ENCODE assay signal across 8 cellular contexts in the genomic region with DNA sequence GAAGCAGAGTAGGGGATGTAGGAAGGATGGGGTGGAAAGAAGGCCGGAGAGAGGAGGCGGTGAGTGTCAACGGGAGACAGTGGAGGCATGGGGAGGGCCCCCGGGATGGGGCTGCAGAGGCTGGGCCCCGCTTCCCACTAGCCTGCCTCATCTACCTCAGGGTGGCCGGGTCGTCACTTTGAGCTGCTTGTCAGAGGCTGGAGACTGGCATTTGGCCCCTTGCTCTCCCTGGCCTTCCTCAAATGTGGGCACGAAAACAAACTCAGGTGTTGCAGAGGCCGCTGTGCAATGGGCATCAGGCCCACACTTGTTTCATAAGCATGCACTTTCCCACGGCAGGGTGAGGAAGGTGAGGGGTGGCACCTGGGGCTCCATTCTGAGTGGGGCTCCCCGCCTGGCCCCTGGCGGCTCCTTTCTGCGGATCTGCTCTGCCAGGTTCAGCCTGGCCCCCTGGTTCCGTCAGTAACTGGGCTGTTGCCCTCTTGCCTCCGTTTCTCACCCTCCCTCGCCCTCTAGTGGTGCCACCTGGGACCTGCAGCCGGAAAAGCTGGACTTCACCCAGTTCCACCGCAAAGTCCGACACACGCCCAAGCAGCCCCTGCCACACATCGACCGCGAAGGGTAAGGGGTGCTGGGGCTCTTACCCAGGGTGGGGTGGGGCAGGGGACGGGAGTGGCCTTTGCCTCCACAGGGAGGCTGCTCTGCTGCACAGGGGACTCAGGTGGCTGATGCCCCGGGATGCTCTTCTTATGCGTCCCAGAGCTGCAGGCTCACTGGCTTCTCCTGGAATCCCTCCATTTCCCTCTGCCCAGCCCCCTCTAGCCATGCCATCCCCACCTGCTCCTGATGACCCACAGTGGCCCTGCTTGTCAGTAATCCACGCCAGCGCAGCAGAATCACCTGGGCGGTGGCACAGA.
A peak's percentile ranks its signal among the peaks of the same experiment; 100 is the strongest.
DNase-seq lines count a peak whose midpoint lies in the region; ATAC-seq, FAIRE-seq and TF ChIP-seq lines count a peak whose summit lies in the region.

No MANE protein-coding gene starts in this region.

- POLR2A ChIA-PET in AG04449 (lab: Yijun Ruan, JAX) = no interaction called here
- POLR2A ChIA-PET in PC-9 (lab: Charles Lee; ENCODE audit: unreplicated experiment) = no interaction called here

- DNase-seq in AG04449 (ENCODE audit: low read depth, low spot score) (no peak), GM18507 (ENCODE audit: extremely low spot score, insufficient read length, low read depth) (peak; percentile 45), PC-9 (peak in 1 of 2 experiments; percentile 54), globus pallidus (ENCODE audit: low spot score) (peak; percentile 66), ovary (peak; percentile 62 to 85 (median 78)), aorta (peak; percentile 80 to 93), NCI-H187 treated with DMSO at 0.1 percent for 48 hours (lab: John Stamatoyannopoulos, UW) (no peak)
- peak; percentile 25 for DNase-seq in activated effector memory CD4-positive, alpha-beta T cell treated with Interleukin-2 at 50 U/mL for 16 hours

- no peak overlapping the region; the same call in 1 of the 2 replicates for H3K4me2 ChIP-seq in PC-9

- no TSS peak for BruUV-seq in PC-9 (replicated peaks; lab: Mats Ljungman, UMichigan)

- no peak for TF ChIP-seq POLR2A in ovary (IDR thresholded peaks at IDR 0.05)

- WGBS in ovary, 3 donors = 53 to 62% (median 59%) methylated on average over 21 to 29 of the region's 29 CpGs
- WGBS in aorta, 2 donors = 37 to 45% methylated on average over 28 to 29 of the region's 29 CpGs

- H3K9me3 ChIP-seq in PC-9 (ENCODE audit: insufficient read depth, low read depth) = 0 out of 2 replicates have a peak, but pooled peaks cover 5% of the 10 kb centered on the region
- no peaks in the 10 kb centered on the region for H3K9me3 ChIP-seq in ovary
- no peaks in the 10 kb centered on the region for H3K9me3 ChIP-seq in aorta (ENCODE audit: control insufficient read depth, low read length)

- no peak for TF ChIP-seq EP300 in ovary (IDR thresholded peaks at IDR 0.05)

- peaks cover 5% of the 10 kb centered on the region; the same call in 1 of the 2 replicates for H3K36me3 ChIP-seq in PC-9 (ENCODE audit: low read depth)
- no peaks in the 10 kb centered on the region for H3K36me3 ChIP-seq in ovary
- peaks cover 0 to 3% of the 10 kb centered on the region in 2 donors for H3K36me3 ChIP-seq in aorta (ENCODE audit: control insufficient read depth in 1 of 2, insufficient read depth in 2 of 2, low read length in 1 of 2)

- H3K27me3 ChIP-seq in PC-9 (ENCODE audit: insufficient read depth, low read depth) (no peaks in the 10 kb centered on the region), ovary (no peaks in the 10 kb centered on the region), aorta (ENCODE audit: control insufficient read depth in 1 of 2, insufficient read depth in 2 of 2, low read length in 1 of 2) (no peaks in the 10 kb centered on the region)

- FAIRE-seq in GM18507 (lab: Jason Lieb, UNC) = peak; percentile 66

- H3K4me3 ChIP-seq in AG04449 (ENCODE audit: low read depth, low read length) = no peak overlapping the region
- no peak overlapping the region for H3K4me3 ChIP-seq in PC-9
- no peak overlapping the region for H3K4me3 ChIP-seq in ovary
- no peak overlapping the region for H3K4me3 ChIP-seq in aorta (ENCODE audit: low read length in 2 of 2)

- peak; percentile 78 for ATAC-seq in aorta (ENCODE audit: low FRiP score)

- TF ChIP-seq CTCF in AG04449 (IDR thresholded peaks at IDR 0.05; ENCODE audit: insufficient read depth, low read length, missing control alignments) (peak; percentile 90), PC-9 (conservative IDR thresholded peaks at IDR 0.05) (peak; percentile 92), ovary (IDR thresholded peaks at IDR 0.05) (peak; percentile 63 to 70 (median 65))

- CTCF ChIA-PET in AG04449 (lab: Yijun Ruan, JAX) (interaction anchor here (0.5 to 21.2 kb wide), 18 partner anchors 9 to 190 kb away, joined by 3 to 286 read pairs (median 3); no protein-coding TSS in a partner anchor), PC-9 (lab: Charles Lee) (interaction anchor here (0.5 to 0.7 kb wide), 2 partner anchors 31 to 574 kb away, joined by 3 read pairs; no protein-coding TSS in a partner anchor)

- H3K79me2 ChIP-seq in PC-9 (ENCODE audit: low read depth) = no peaks in the 10 kb centered on the region

- H2AFZ ChIP-seq in PC-9 = no peak overlapping the region

- H3K27ac ChIP-seq in PC-9 (no peak overlapping the region), ovary (no peak overlapping the region), aorta (ENCODE audit: low read depth in 1 of 2, low read length in 2 of 2) (no peak overlapping the region)

- no peaks in the 10 kb centered on the region for H3K9me2 ChIP-seq in PC-9 (ENCODE audit: insufficient read depth)

- H3K4me1 ChIP-seq in PC-9 (replicated peaks; ENCODE audit: insufficient read depth) (peaks cover 34% of the 10 kb centered on the region), ovary (ENCODE audit: insufficient read depth) (peaks cover 11% of the 10 kb centered on the region), aorta (ENCODE audit: control insufficient read depth in 1 of 2, insufficient read depth in 2 of 2, low read length in 2 of 2) (no peaks in the 10 kb centered on the region)

- intact Hi-C loops in PC-9 (cut with micrococcal nuclease; ENCODE audit: unreplicated experiment) = loop anchor here (5.0 kb wide), 3 partner anchors 42 to 642 kb away; no protein-coding TSS in a partner anchor
- intact Hi-C loops in ovary (cut with DNase I) = loop anchor here (2.0 to 5.0 kb wide), 5 partner anchors 122 to 193 kb away; no protein-coding TSS in a partner anchor
- intact Hi-C loops in aorta (cut with DNase I) = loop anchor here (1.0 to 10.0 kb wide), 4 partner anchors 117 to 629 kb away; no protein-coding TSS in a partner anchor

- H3F3A ChIP-seq in PC-9 (ENCODE audit: insufficient read depth, low read depth) = peaks cover 17% of the 10 kb centered on the region

- H4K20me1 ChIP-seq in PC-9 (ENCODE audit: insufficient read depth) = no peaks in the 10 kb centered on the region

Comparison
In these comparisons a context has a peak if more than half of its experiments do, and no peak if none do; other contexts are left out.
1. DNase-seq: peak in GM18507 (single experiment), activated effector memory CD4-positive, alpha-beta T cell treated with Interleukin-2 at 50 U/mL for 16 hours (single experiment), globus pallidus (single experiment), ovary (5 of 5) and aorta (2 of 2); none in AG04449 (single experiment) and NCI-H187 treated with DMSO at 0.1 percent for 48 hours (single experiment).
2. Peak in every context shown above with its lines, with median percentiles within 50 percentile points of each other: CTCF ChIP-seq.